8 cellular contexts compared by ENCODE assay signal in genomic region chr13:97434417-97435296, GRCh38. TPM values are rescaled to one million over a fixed set of nuclear protein-coding genes. Genes with fewer than 3 reads are reported as not detected.
DNase-seq lines count a peak whose midpoint lies in the region; TF ChIP-seq lines count a peak whose summit lies in the region.

No MANE protein-coding gene starts in this region.

- in situ Hi-C loops in HAP-1 (cut with MboI; ENCODE audit: low sequenced_read_pairs) = no loop called here

- H3K4me1 ChIP-seq in HAP-1 (peaks cover 9% of the 10 kb centered on the region), fibroblast of lung (ENCODE audit: control insufficient read depth, extremely low read depth, insufficient read depth, low read length) (no peaks in the 10 kb centered on the region), subcutaneous abdominal adipose tissue (ENCODE audit: control insufficient read depth in 5 of 5, insufficient read depth in 5 of 5, low read length in 5 of 5) (peaks cover 5 to 50% (median 39%) of the 10 kb centered on the region in 5 donors)

- H3K36me3 Mint-ChIP-seq in neural crest cell (ENCODE audit: low read depth) = no peaks in the 10 kb centered on the region

- H3K27me3 Mint-ChIP-seq in neural crest cell (ENCODE audit: low read depth) = no peaks in the 10 kb centered on the region

- H3K9ac ChIP-seq in fibroblast of lung (ENCODE audit: insufficient read depth, low read length) (peak overlapping the region; percentile 68), subcutaneous abdominal adipose tissue (ENCODE audit: low read length in 5 of 5) (peak overlapping the region in 4 of 5 donors; percentile 65 to 79 (median 73))

- H3K27ac Mint-ChIP-seq in neural crest cell (ENCODE audit: unreplicated experiment) = peak overlapping the region; percentile 92

- peaks cover 35% of the 10 kb centered on the region for H3K79me2 ChIP-seq in fibroblast of lung (ENCODE audit: control insufficient read depth, insufficient read depth, low read length)

- peak overlapping the region; percentile 62 for H3K4me3 ChIP-seq in HAP-1
- H3K4me3 ChIP-seq in fibroblast of lung (replicated peaks in 1 of 4; ENCODE audit: control extremely low read depth in 1 of 4, insufficient read depth in 1 of 4, low read depth in 3 of 4, low read length in 4 of 4) = peak overlapping the region; percentile 70 to 92 (median 80)
- peak overlapping the region; percentile 82 to 94 (median 88) for H3K4me3 ChIP-seq in subcutaneous abdominal adipose tissue (ENCODE audit: low read depth in 1 of 5, low read length in 5 of 5)

- H3K9me3 Mint-ChIP-seq in neural crest cell = no peaks in the 10 kb centered on the region

- H3K4me2 ChIP-seq in fibroblast of lung (ENCODE audit: extremely low read depth, insufficient read depth, low read length) = peak overlapping the region; percentile 74

- H3K4me1 Mint-ChIP-seq in neural crest cell = peaks cover 49% of the 10 kb centered on the region

- DNase-seq in DMS79 treated with DMSO at 0.1 percent for 48 hours (lab: John Stamatoyannopoulos, UW) = peak; percentile 72
- DNase-seq in HAP-1 (ENCODE audit: low spot score in 2 of 2) = peak in 1 of 2 experiments; percentile 55
- DNase-seq in NCI-H2171 treated with DMSO at 0.1 percent for 48 hours (lab: John Stamatoyannopoulos, UW) = peak; percentile 46
- DNase-seq in activated T-cell treated with anti-CD3 and anti-CD28 coated beads, Interleukin-2, amount 50 U/mL, for 48 hours = peak; percentile 56 to 66
- peak in 1 of 2 donors; percentile 41 for DNase-seq in fibroblast of lung (ENCODE audit: low read depth in 2 of 2)
- DNase-seq in neural crest cell (ENCODE audit: low read depth, low spot score) = peak; percentile 44
- no peak for DNase-seq in dedifferentiated amniotic fluid mesenchymal stem cell (ENCODE audit: extremely low spot score)

- H3K27ac ChIP-seq in fibroblast of lung (ENCODE audit: insufficient read depth, low read length) (peak overlapping the region; percentile 52), subcutaneous abdominal adipose tissue (ENCODE audit: low read depth, low read length) (no peak overlapping the region)

- H3K36me3 ChIP-seq in HAP-1 (replicated peaks) (no peaks in the 10 kb centered on the region; the same call in 1 of the 2 replicates), fibroblast of lung (ENCODE audit: control insufficient read depth, insufficient read depth, low read length) (peaks cover 3% of the 10 kb centered on the region), subcutaneous abdominal adipose tissue (ENCODE audit: control insufficient read depth in 5 of 5, insufficient read depth in 5 of 5, low read length in 5 of 5) (peaks cover 0 to 5% (median 0%) of the 10 kb centered on the region in 5 donors)

- peak overlapping the region; percentile 87 for H2AFZ ChIP-seq in fibroblast of lung (ENCODE audit: low read length)

- no peak for TF ChIP-seq CTCF in fibroblast of lung (conservative IDR thresholded peaks at IDR 0.05 in 1 of 2, IDR thresholded peaks at IDR 0.05 in 1 of 2; ENCODE audit: low read depth in 1 of 2, low read length in 2 of 2)
- no peak for TF ChIP-seq CTCF in neural crest cell (conservative IDR thresholded peaks at IDR 0.05)

- H3K4me3 Mint-ChIP-seq in neural crest cell = peak overlapping the region; percentile 96

- no peaks in the 10 kb centered on the region for H4K20me1 ChIP-seq in fibroblast of lung (ENCODE audit: control insufficient read depth, extremely low read depth, insufficient read depth, low read length)

- H3K27me3 ChIP-seq in HAP-1 (ENCODE audit: low read depth) (no peaks in the 10 kb centered on the region; the same call in 1 of the 2 replicates), fibroblast of lung (ENCODE audit: control insufficient read depth, insufficient read depth, low read length) (no peaks in the 10 kb centered on the region), subcutaneous abdominal adipose tissue (ENCODE audit: control insufficient read depth in 5 of 5, insufficient read depth in 4 of 5, low read length in 5 of 5) (peaks cover 0 to 4% (median 0%) of the 10 kb centered on the region in 5 donors)

- H3K9me3 ChIP-seq in HAP-1 (0 out of 2 replicates have a peak, but pooled peaks cover 2% of the 10 kb centered on the region), fibroblast of lung (ENCODE audit: control insufficient read depth, insufficient read depth, low read depth, low read length) (no peaks in the 10 kb centered on the region), subcutaneous abdominal adipose tissue (ENCODE audit: control insufficient read depth in 5 of 5, low read length in 5 of 5) (no peaks in the 10 kb centered on the region)

RNA-seq across cellular contexts. Expression of gene RAP2A, which starts 0.7 kb away (rescaled TPM):
- 29.8 and 35.0 TPM in 2 replicates for total RNA-seq in fibroblast of lung
- 14.8 and 31.4 TPM in 2 replicates for polyA plus RNA-seq in fibroblast of lung
- 15.6 and 28.8 TPM in 2 replicates for polyA plus RNA-seq in fibroblast of lung (2012)
- polyA minus RNA-seq in fibroblast of lung (ENCODE audit: low replicate concordance) = 25.7 and 41.0 TPM in 2 replicates
- 46.0 and 47.2 TPM in 2 replicates for total RNA-seq in neural crest cell
